In the genomic region with DNA sequence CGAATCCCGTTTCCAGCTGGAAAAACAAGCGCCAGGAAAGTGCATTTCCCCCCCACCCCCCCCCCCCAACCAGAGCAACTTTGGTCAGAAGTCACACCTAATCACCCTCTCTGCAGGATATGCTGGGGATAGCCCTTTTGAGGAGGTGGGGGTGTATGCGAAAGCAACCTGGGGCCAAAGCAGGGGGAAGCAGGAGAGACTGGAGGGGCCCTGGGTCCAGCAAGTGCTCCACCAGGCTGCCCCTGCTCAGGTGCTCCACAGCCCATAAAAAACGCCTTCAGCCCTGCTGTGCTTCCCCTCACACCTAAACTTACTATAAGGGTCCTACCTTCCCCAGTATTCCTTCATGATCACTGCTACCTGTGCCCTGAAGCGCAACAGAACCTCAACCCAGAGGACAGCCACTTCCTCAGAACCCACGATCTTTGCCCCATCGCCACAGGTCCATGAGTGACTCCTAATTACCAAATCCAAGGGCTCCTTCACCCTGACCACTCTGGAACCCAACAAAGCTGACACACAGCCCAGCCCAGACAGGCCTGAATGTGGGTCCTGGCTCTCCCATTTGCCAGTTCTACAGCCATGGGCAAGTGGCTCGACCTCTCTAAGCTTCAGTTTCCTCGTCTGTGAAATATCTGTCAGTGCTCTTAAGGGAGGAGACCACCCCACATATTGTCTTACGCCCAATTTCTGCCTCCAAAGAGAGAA, we compare ENCODE assay signal across 1 cellular context.
TF ChIP-seq lines count a peak whose summit lies in the region.

No MANE protein-coding gene starts in this region.

TF ChIP-seq in HepG2, 621 proteins besides CTCF, POLR2A, EP300 and RAD21:
- TF ChIP-seq CCDC6 (CRISPR knock-in tag; IDR thresholded peaks at IDR 0.05) = no peak
- TF ChIP-seq, protein P1, sequence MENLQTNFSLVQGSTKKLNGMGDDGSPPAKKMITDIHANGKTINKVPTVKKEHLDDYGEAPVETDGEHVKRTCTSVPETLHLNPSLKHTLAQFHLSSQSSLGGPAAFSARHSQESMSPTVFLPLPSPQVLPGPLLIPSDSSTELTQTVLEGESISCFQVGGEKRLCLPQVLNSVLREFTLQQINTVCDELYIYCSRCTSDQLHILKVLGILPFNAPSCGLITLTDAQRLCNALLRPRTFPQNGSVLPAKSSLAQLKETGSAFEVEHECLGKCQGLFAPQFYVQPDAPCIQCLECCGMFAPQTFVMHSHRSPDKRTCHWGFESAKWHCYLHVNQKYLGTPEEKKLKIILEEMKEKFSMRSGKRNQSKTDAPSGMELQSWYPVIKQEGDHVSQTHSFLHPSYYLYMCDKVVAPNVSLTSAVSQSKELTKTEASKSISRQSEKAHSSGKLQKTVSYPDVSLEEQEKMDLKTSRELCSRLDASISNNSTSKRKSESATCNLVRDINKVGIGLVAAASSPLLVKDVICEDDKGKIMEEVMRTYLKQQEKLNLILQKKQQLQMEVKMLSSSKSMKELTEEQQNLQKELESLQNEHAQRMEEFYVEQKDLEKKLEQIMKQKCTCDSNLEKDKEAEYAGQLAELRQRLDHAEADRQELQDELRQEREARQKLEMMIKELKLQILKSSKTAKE (CRISPR knock-in tag; IDR thresholded peaks at IDR 0.05; ENCODE audit: borderline replicate concordance) = no peak
- TF ChIP-seq, protein P2, sequence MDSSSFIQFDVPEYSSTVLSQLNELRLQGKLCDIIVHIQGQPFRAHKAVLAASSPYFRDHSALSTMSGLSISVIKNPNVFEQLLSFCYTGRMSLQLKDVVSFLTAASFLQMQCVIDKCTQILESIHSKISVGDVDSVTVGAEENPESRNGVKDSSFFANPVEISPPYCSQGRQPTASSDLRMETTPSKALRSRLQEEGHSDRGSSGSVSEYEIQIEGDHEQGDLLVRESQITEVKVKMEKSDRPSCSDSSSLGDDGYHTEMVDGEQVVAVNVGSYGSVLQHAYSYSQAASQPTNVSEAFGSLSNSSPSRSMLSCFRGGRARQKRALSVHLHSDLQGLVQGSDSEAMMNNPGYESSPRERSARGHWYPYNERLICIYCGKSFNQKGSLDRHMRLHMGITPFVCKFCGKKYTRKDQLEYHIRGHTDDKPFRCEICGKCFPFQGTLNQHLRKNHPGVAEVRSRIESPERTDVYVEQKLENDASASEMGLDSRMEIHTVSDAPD (CRISPR knock-in tag; IDR thresholded peaks at IDR 0.05) = no peak
